In the genomic region with DNA sequence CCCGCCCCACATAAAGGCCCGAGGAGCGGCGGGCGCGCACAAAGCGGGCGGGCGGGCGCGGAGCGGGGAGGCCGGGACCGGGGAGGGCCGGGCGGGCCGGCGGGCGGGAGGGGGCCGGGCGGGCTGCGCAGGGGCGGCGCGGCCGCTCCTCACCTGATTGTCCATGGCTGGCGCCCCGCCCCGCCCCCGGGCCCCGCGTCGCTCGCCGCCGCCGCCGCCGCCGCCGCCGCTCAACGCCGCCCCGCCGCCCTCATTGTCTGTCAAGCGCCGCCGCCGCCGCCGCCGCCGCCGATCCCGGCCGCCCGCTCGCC, we compare ENCODE assay signal across 9 cellular contexts. TPM values are rescaled to one million over a fixed set of nuclear protein-coding genes. Genes with fewer than 3 reads are reported as not detected.
DNase-seq lines count a peak whose midpoint lies in the region; ATAC-seq, FAIRE-seq and TF ChIP-seq lines count a peak whose summit lies in the region.
"Had no signal": no experiment of that assay in that cellular context is flagged by ENCODE, and none has a peak within 500 bp of the region (broad histone marks: within the 10 kb centered on the region; RNA-seq: fewer than 3 reads in every experiment).

No MANE protein-coding gene starts in this region.

- no peak for FAIRE-seq in kidney (lab: Jason Lieb, UNC)

- H3K4me3 ChIP-seq in DOHH2 (ENCODE audit: low read length) (peak overlapping the region; percentile 76), kidney (ENCODE audit: low read length in 2 of 2) (peak overlapping the region in 1 of 2 donors; percentile 76), transverse colon (peak overlapping the region; percentile 90 to 97 (median 95))

- in situ Hi-C loops in transverse colon (cut with MboI; ENCODE audit: low pct_ligation_motif_present in 1 of 4, low pct_unique_long_range_greater_than_20kb in 1 of 4, low sequenced_read_pairs in 3 of 4), result loop anchor here in 1 of 4 donors (25.0 kb wide), 1 partner anchor 92 kb away; no protein-coding TSS in a partner anchor

- TF ChIP-seq CTCF in DOHH2 (IDR thresholded peaks at IDR 0.05; ENCODE audit: low read depth, low read length, poor library complexity, severe bottlenecking), result no peak
- no peak for TF ChIP-seq CTCF in VCaP (conservative IDR thresholded peaks at IDR 0.05)
- TF ChIP-seq CTCF in kidney (IDR thresholded peaks at IDR 0.05; ENCODE audit: borderline replicate concordance, extremely low read depth, insufficient read depth), result no peak
- no peak for TF ChIP-seq CTCF in transverse colon (IDR thresholded peaks at IDR 0.05)

- H4K20me1 ChIP-seq in DOHH2 (ENCODE audit: control insufficient read depth, insufficient read depth, low read depth, low read length), result peaks cover 19% of the 10 kb centered on the region; the same call in 1 of the 2 replicates

- H3K36me3 ChIP-seq in DOHH2 (ENCODE audit: control insufficient read depth, low read length) (peaks cover 22% of the 10 kb centered on the region), kidney (ENCODE audit: control insufficient read depth in 1 of 2, insufficient read depth in 2 of 2, low read length in 2 of 2) (no peaks in the 10 kb centered on the region), transverse colon (no peaks in the 10 kb centered on the region)

- peaks cover 49% of the 10 kb centered on the region for H3K79me2 ChIP-seq in DOHH2 (ENCODE audit: control insufficient read depth, low read length)

- H3K9me2 ChIP-seq in DOHH2 (replicated peaks; ENCODE audit: control insufficient read depth, low read length), result no peaks in the 10 kb centered on the region

- H3K27me3 ChIP-seq in DOHH2 (ENCODE audit: control insufficient read depth, low read length) (no peaks in the 10 kb centered on the region), transverse colon (no peaks in the 10 kb centered on the region)

- H3K27ac ChIP-seq in DOHH2 (ENCODE audit: low read depth, low read length) (no peak overlapping the region), VCaP (peak overlapping the region; percentile 86), kidney (ENCODE audit: low read depth in 2 of 2, low read length in 2 of 2) (peak overlapping the region; percentile 45 to 55), transverse colon (peak overlapping the region; percentile 84 to 88 (median 87))

- no peaks in the 10 kb centered on the region for H3K9me3 ChIP-seq in DOHH2 (ENCODE audit: control insufficient read depth, insufficient read depth, low read length)
- H3K9me3 ChIP-seq in kidney (ENCODE audit: control insufficient read depth in 1 of 2, low read length in 2 of 2), result no peaks in the 10 kb centered on the region
- H3K9me3 ChIP-seq in transverse colon, result no peaks in the 10 kb centered on the region

- intact Hi-C loops in kidney (cut with DNase I) (no loop called here), transverse colon (cut with DNase I; ENCODE audit: low total_unique reads) (no loop called here)

- no peak for TF ChIP-seq POLR2A in transverse colon (IDR thresholded peaks at IDR 0.05)

- H3K9ac ChIP-seq in kidney (ENCODE audit: low read length in 2 of 2), result peak overlapping the region in 1 of 2 donors; percentile 88

- no peak for TF ChIP-seq EP300 in transverse colon (IDR thresholded peaks at IDR 0.05; ENCODE audit: low read depth)

- peak overlapping the region; percentile 88 for H3K4me2 ChIP-seq in DOHH2 (ENCODE audit: low read length)

- ATAC-seq in HG02588 (IDR thresholded peaks at IDR 0.05; ENCODE audit: unreplicated experiment), result peak; percentile 33

- H3K4me1 ChIP-seq in DOHH2 (ENCODE audit: control insufficient read depth, low read length) (peaks cover 22% of the 10 kb centered on the region), kidney (ENCODE audit: control insufficient read depth in 1 of 2, insufficient read depth in 1 of 2, low read depth in 1 of 2, low read length in 2 of 2) (peaks cover 31 to 33% of the 10 kb centered on the region in 2 donors), transverse colon (peaks cover 40 to 51% (median 43%) of the 10 kb centered on the region in 4 donors)

- DNase-seq in kidney (no peak), transverse colon (no peak), ureter (ENCODE audit: low spot score) (no peak), NOMO-1 treated with dmso at 0.1 percent for 144 hours (lab: John Stamatoyannopoulos, UW; ENCODE audit: unreplicated experiment) (no peak)
- no peak for DNase-seq in activated CD4-positive, alpha-beta T cell treated with anti-CD3 and anti-CD28 coated beads, Interleukin-2, amount 50 U/mL, for 48 hours

- H3F3A ChIP-seq in DOHH2 (ENCODE audit: control insufficient read depth, insufficient read depth), result no peaks in the 10 kb centered on the region; the same call in 1 of the 2 replicates

- WGBS in transverse colon (ENCODE audit: low coverage in 1 of 2), 2 donors, result 0% methylated on average over 7 of the region's 59 CpGs; no CpG with 5 or more reads in 1 of the 2 donors

RNA-seq across cellular contexts. Expression of a gene that starts 0.2 kb away (rescaled TPM):
- 53.2 TPM for total RNA-seq in kidney
- 32.0 TPM for polyA plus RNA-seq in kidney (ENCODE audit: insufficient read depth, low read depth, low replicate concordance)
- 10 to 100 TPM; 12.3 to 34.6 (median 19.7) TPM for total RNA-seq in transverse colon
- total RNA-seq in ureter, result 68.3 TPM

RNA-seq across cellular contexts. Expression of a gene that starts 53.8 kb away (rescaled TPM):
- total RNA-seq in kidney (not detected), transverse colon (1 to 10 TPM in 1 of 4 donors, not detected in 3; 9.2 TPM), ureter (not detected)
- not detected for polyA plus RNA-seq in kidney (ENCODE audit: insufficient read depth, low read depth, low replicate concordance)
- total RNA-seq: NCI-H460 had no signal
